21 cellular contexts compared by ENCODE assay signal in genomic region chr10:10959666-10960065, GRCh38. TPM values are rescaled to one million over a fixed set of nuclear protein-coding genes. Genes with fewer than 3 reads are reported as not detected.
DNase-seq lines count a peak whose midpoint lies in the region; ATAC-seq, FAIRE-seq and TF ChIP-seq lines count a peak whose summit lies in the region.
"Had no signal": no experiment of that assay in that cellular context is flagged by ENCODE, and none has a peak within 500 bp of the region (broad histone marks: within the 10 kb centered on the region; RNA-seq: fewer than 3 reads in every experiment).

No MANE protein-coding gene starts in this region.

- no peak overlapping the region for H3K4me2 ChIP-seq in MM.1S (ENCODE audit: low read depth, low read length)

- H3K9me2 ChIP-seq in MM.1S (replicated peaks; ENCODE audit: insufficient read depth, low read length), result no peaks in the 10 kb centered on the region

- H3K79me2 ChIP-seq in MM.1S (ENCODE audit: low read length), result no peaks in the 10 kb centered on the region

- no peaks in the 10 kb centered on the region for H4K20me1 ChIP-seq in MM.1S (ENCODE audit: insufficient read depth, low read length)

- no peak overlapping the region for H3K9ac ChIP-seq in MM.1S (ENCODE audit: low read length)

- H3F3A ChIP-seq in MM.1S (ENCODE audit: insufficient read depth, low read length), result no peaks in the 10 kb centered on the region

- peak; percentile 23 for FAIRE-seq in GM19239 (lab: Jason Lieb, UNC)

- no peaks in the 10 kb centered on the region for H3K36me3 ChIP-seq in MM.1S (replicated peaks; ENCODE audit: insufficient read depth, low read length)
- H3K36me3 ChIP-seq: adrenal gland, heart right ventricle, suprapubic skin had no signal

- H3K27me3 ChIP-seq in MM.1S (replicated peaks; ENCODE audit: insufficient read depth, low read length), result no peaks in the 10 kb centered on the region
- H3K27me3 ChIP-seq: adrenal gland, heart right ventricle, suprapubic skin had no signal

- H3K4me1 Mint-ChIP-seq in glutamatergic neuron (ENCODE audit: low read depth, unreplicated experiment), result peaks cover 1% of the 10 kb centered on the region
- H3K4me1 Mint-ChIP-seq: naive thymus-derived CD4-positive, alpha-beta T cell had no signal

- TF ChIP-seq CTCF in glutamatergic neuron (IDR thresholded peaks at IDR 0.05; ENCODE audit: partially characterized antibody, unreplicated experiment) (no peak), MM.1S (IDR thresholded peaks at IDR 0.05; ENCODE audit: low read length) (no peak)

- no peak overlapping the region for H3K4me3 Mint-ChIP-seq in glutamatergic neuron (ENCODE audit: unreplicated experiment)
- H3K4me3 Mint-ChIP-seq: naive thymus-derived CD4-positive, alpha-beta T cell had no signal

- no peak overlapping the region for H3K4me3 ChIP-seq in MM.1S (ENCODE audit: low read length)
- H3K4me3 ChIP-seq: adrenal gland, heart right ventricle, suprapubic skin had no signal

- H3K9me3 Mint-ChIP-seq in glutamatergic neuron (ENCODE audit: unreplicated experiment), result no peaks in the 10 kb centered on the region
- H3K9me3 Mint-ChIP-seq: activated T-helper 2 cell treated with anti-CD3 and anti-CD28 coated beads, Interferon-gamma antibody, Interleukin-2, Interleukin-4, amounts not matched to agents 10 μg/mL and 5 μg/mL and 100 μg/mL, durations not matched to agents 14 hours and 24 hours and 36 hours; naive thymus-derived CD4-positive, alpha-beta T cell had no signal

- DNase-seq in GM19239 (ENCODE audit: insufficient read length, low spot score) (no peak), GOT3 (lab: John Stamatoyannopoulos, UW) (no peak), glutamatergic neuron (no peak), NCI-H748 treated with DMSO at 0.1 percent for 48 hours (lab: John Stamatoyannopoulos, UW) (no peak), MM.1S (no peak)
- DNase-seq: ACHN; activated CD4-positive, CD25-positive, alpha-beta regulatory T cell; adrenal gland; heart right ventricle; islet precursor cell; naive thymus-derived CD4-positive, alpha-beta T cell; NCI-H1048; NCI-H69; OCI-M1; stimulated activated CD4-positive, alpha-beta T cell treated with anti-CD3 and anti-CD28 coated beads, Interleukin-4, amount 100 ng/mL, for 1 hour had no signal

- H3K27me3 Mint-ChIP-seq in glutamatergic neuron (ENCODE audit: unreplicated experiment), result peaks cover 2% of the 10 kb centered on the region

- no peaks in the 10 kb centered on the region for H3K9me3 ChIP-seq in MM.1S (replicated peaks; ENCODE audit: insufficient read depth, low read length)
- H3K9me3 ChIP-seq: adrenal gland, heart right ventricle, suprapubic skin had no signal

- no peak overlapping the region for H2AFZ ChIP-seq in MM.1S (ENCODE audit: low read length)

- no peak overlapping the region for H3K27ac Mint-ChIP-seq in glutamatergic neuron (ENCODE audit: unreplicated experiment)
- H3K27ac Mint-ChIP-seq: activated T-helper 2 cell treated with anti-CD3 and anti-CD28 coated beads, Interferon-gamma antibody, Interleukin-2, Interleukin-4, amounts not matched to agents 10 μg/mL and 5 μg/mL and 100 μg/mL, durations not matched to agents 14 hours and 24 hours and 36 hours; naive thymus-derived CD4-positive, alpha-beta T cell; progenitor cell of endocrine pancreas had no signal

- no peaks in the 10 kb centered on the region for H3K4me1 ChIP-seq in MM.1S (ENCODE audit: low read length)
- H3K4me1 ChIP-seq: adrenal gland, suprapubic skin had no signal

- peaks cover 5% of the 10 kb centered on the region for H3K36me3 Mint-ChIP-seq in glutamatergic neuron (ENCODE audit: unreplicated experiment)
- H3K36me3 Mint-ChIP-seq: naive thymus-derived CD4-positive, alpha-beta T cell had no signal

- H3K27ac ChIP-seq in MM.1S (ENCODE audit: low read length), result no peak overlapping the region
- H3K27ac ChIP-seq: adrenal gland, heart right ventricle, suprapubic skin had no signal

- peak; percentile 92 for ATAC-seq in GM18498 (IDR thresholded peaks at IDR 0.05; ENCODE audit: unreplicated experiment)
- ATAC-seq in HG02642 (IDR thresholded peaks at IDR 0.05; ENCODE audit: poor library complexity, unreplicated experiment), result peak; percentile 68
- peak; percentile 52 for ATAC-seq in HG03457 (IDR thresholded peaks at IDR 0.05; ENCODE audit: unreplicated experiment)
- ATAC-seq: heart right ventricle; naive thymus-derived CD4-positive, alpha-beta T cell had no signal

RNA-seq across cellular contexts. Expression of gene CELF2, which starts 58.0 kb away (rescaled TPM):
- 47.4 TPM for total RNA-seq in glutamatergic neuron (ENCODE audit: unreplicated experiment)
